Comparison of ENCODE assay signal across 22 cellular contexts in the genomic region with DNA sequence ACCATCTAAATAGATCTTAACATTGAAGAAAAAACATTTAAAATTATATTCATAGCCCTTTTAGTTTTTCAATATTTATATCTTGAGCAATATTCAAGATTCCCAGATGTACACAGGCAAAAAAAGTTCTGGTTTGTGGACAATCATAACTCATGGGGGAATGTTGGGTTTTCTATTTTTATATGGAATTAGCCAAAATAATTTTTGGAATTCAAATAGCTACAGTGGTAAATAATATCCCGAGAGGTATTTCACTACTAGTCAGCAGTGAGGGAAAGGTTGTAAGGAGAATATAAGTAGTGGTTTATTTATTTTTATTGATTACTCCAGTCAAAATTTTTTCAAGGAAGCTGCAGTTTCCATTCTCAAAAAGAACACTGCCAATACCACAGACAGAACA.
DNase-seq lines count a peak whose midpoint lies in the region; TF ChIP-seq lines count a peak whose summit lies in the region.
"Had no signal": no experiment of that assay in that cellular context is flagged by ENCODE, and none has a peak within 500 bp of the region (broad histone marks: within the 10 kb centered on the region; RNA-seq: fewer than 3 reads in every experiment).

No MANE protein-coding gene starts in this region.

- H3K27me3 Mint-ChIP-seq in activated T-helper 1 cell treated with anti-CD3 and anti-CD28 coated beads, Interleukin-12 subunit alpha, Interleukin-12 subunit beta, Interleukin-2, Interleukin-4 antibody, amounts not matched to agents 30 ng/mL and 10 ng/mL and 1 ng/mL, durations not matched to agents 14 hours and 24 hours and 36 hours (ENCODE audit: insufficient read depth): no peaks in the 10 kb centered on the region

- no peak overlapping the region for H3K23ac ChIP-seq in mesendoderm (ENCODE audit: low read length)

- H3K9me3 Mint-ChIP-seq in activated T-helper 1 cell treated with anti-CD3 and anti-CD28 coated beads, Interleukin-12 subunit alpha, Interleukin-12 subunit beta, Interleukin-2, Interleukin-4 antibody, amounts not matched to agents 30 ng/mL and 10 ng/mL and 1 ng/mL, durations not matched to agents 14 hours and 24 hours and 36 hours: no peaks in the 10 kb centered on the region
- H3K9me3 Mint-ChIP-seq: activated CD4-positive, alpha-beta T cell treated with anti-CD3 and anti-CD28 coated beads, Interleukin-2, amount 10 ng/mL, durations not matched to agents 24 days and 14 days; activated naive CD4-positive, alpha-beta T cell treated with anti-CD3 and anti-CD28 coated beads, Interleukin-2, amount 10 ng/mL, durations not matched to agents 7 days and 5 days; endodermal cell; stimulated activated effector memory CD8-positive, alpha-beta T cell treated with anti-CD3 and anti-CD28 coated beads, Interleukin-12 subunit alpha, Interleukin-12 subunit beta, amount 100 ng/mL, for 72 hours; T-cell had no signal

- no peak overlapping the region for H2BK15ac ChIP-seq in mesendoderm (replicated peaks; ENCODE audit: low read depth)

- H3K4me3 ChIP-seq in fibroblast of villous mesenchyme (ENCODE audit: low read depth, low read length): no peak overlapping the region
- H3K4me3 ChIP-seq in skin epidermis: no peak overlapping the region
- H3K4me3 ChIP-seq in mesendoderm (ENCODE audit: low read length): no peak overlapping the region
- H3K4me3 ChIP-seq in MG63: no peak overlapping the region
- H3K4me3 ChIP-seq: body of pancreas, heart right ventricle, right atrium auricular region, upper lobe of right lung had no signal

- no peak overlapping the region for H3K4ac ChIP-seq in mesendoderm (ENCODE audit: low read depth, low read length)

- no peaks in the 10 kb centered on the region for H3K79me1 ChIP-seq in mesendoderm (ENCODE audit: low read length)

- no peak for TF ChIP-seq CTCF in fibroblast of villous mesenchyme (IDR thresholded peaks at IDR 0.05; ENCODE audit: insufficient read depth, low read depth, low read length)

- H3K36me3 ChIP-seq in mesendoderm (ENCODE audit: control insufficient read depth, insufficient read depth, low read length) (no peaks in the 10 kb centered on the region), MG63 (no peaks in the 10 kb centered on the region)
- H3K36me3 ChIP-seq: heart right ventricle, right atrium auricular region, upper lobe of right lung had no signal

- DNase-seq in GM03348 (ENCODE audit: low spot score) (peak; percentile 10), fibroblast of villous mesenchyme (ENCODE audit: low read depth) (peak; percentile 38), mesendoderm (no peak), occipital lobe (lab: John Stamatoyannopoulos, UW) (no peak), MG63 (no peak), cerebellum (ENCODE audit: low spot score) (no peak)
- DNase-seq in activated T-helper 1 cell treated with anti-CD3 and anti-CD28 coated beads, Interleukin-12 subunit alpha, Interleukin-12 subunit beta, Interleukin-2, Interleukin-4 antibody, amounts not matched to agents 30 ng/mL and 10 ng/mL and 1 ng/mL, durations not matched to agents 14 hours and 24 hours and 36 hours (ENCODE audit: low spot score): no peak
- DNase-seq: activated naive CD4-positive, alpha-beta T cell treated with anti-CD3 and anti-CD28 coated beads, Interleukin-2, amount 10 ng/mL, durations not matched to agents 7 days and 5 days; body of pancreas; DMS79 treated with DMSO at 0.1 percent for 48 hours; heart right ventricle; immature natural killer cell; MV-4-11; NCI-H1694 treated with DMSO at 0.1 percent for 48 hours; Right ventricle myocardium superior; T-cell; upper lobe of right lung had no signal

- no peak overlapping the region for H3K18ac ChIP-seq in mesendoderm (ENCODE audit: low read length)

- no peak overlapping the region for H3K4me2 ChIP-seq in mesendoderm (ENCODE audit: low read length)

- H3K4me3 Mint-ChIP-seq in activated T-helper 1 cell treated with anti-CD3 and anti-CD28 coated beads, Interleukin-12 subunit alpha, Interleukin-12 subunit beta, Interleukin-2, Interleukin-4 antibody, amounts not matched to agents 30 ng/mL and 10 ng/mL and 1 ng/mL, durations not matched to agents 14 hours and 24 hours and 36 hours: no peak overlapping the region
- H3K4me3 Mint-ChIP-seq: activated naive CD4-positive, alpha-beta T cell treated with anti-CD3 and anti-CD28 coated beads, Interleukin-2, amount 10 ng/mL, durations not matched to agents 7 days and 5 days; endodermal cell; immature natural killer cell; stimulated activated effector memory CD8-positive, alpha-beta T cell treated with anti-CD3 and anti-CD28 coated beads, Interleukin-12 subunit alpha, Interleukin-12 subunit beta, amount 100 ng/mL, for 72 hours; T-cell had no signal

- peaks cover 4% of the 10 kb centered on the region; the same call in 1 of the 2 replicates for H3K9me3 ChIP-seq in MG63
- H3K9me3 ChIP-seq: body of pancreas, heart right ventricle, right atrium auricular region, upper lobe of right lung had no signal

- H3K9ac ChIP-seq in mesendoderm (ENCODE audit: low read length): no peak overlapping the region

- H3K27ac ChIP-seq in skin epidermis (peak overlapping the region in 17 of 21 experiments; percentile 4 to 79 (median 67)), mesendoderm (ENCODE audit: low read depth, low read length) (no peak overlapping the region)
- H3K27ac ChIP-seq: body of pancreas, upper lobe of right lung had no signal

- H3K36me3 Mint-ChIP-seq in activated T-helper 1 cell treated with anti-CD3 and anti-CD28 coated beads, Interleukin-12 subunit alpha, Interleukin-12 subunit beta, Interleukin-2, Interleukin-4 antibody, amounts not matched to agents 30 ng/mL and 10 ng/mL and 1 ng/mL, durations not matched to agents 14 hours and 24 hours and 36 hours (ENCODE audit: low read depth): no peaks in the 10 kb centered on the region
- H3K36me3 Mint-ChIP-seq: activated naive CD4-positive, alpha-beta T cell treated with anti-CD3 and anti-CD28 coated beads, Interleukin-2, amount 10 ng/mL, durations not matched to agents 7 days and 5 days; immature natural killer cell; stimulated activated effector memory CD8-positive, alpha-beta T cell treated with anti-CD3 and anti-CD28 coated beads, Interleukin-12 subunit alpha, Interleukin-12 subunit beta, amount 100 ng/mL, for 72 hours; T-cell had no signal

- no peak overlapping the region for H4K8ac ChIP-seq in mesendoderm (ENCODE audit: low read depth, low read length)

- H2BK5ac ChIP-seq in mesendoderm (ENCODE audit: low read length): no peak overlapping the region

- no peak overlapping the region for H2BK120ac ChIP-seq in mesendoderm (ENCODE audit: low read depth, low read length)

- no peak overlapping the region for H2AK5ac ChIP-seq in mesendoderm (ENCODE audit: low read length)

- H4K5ac ChIP-seq in mesendoderm (ENCODE audit: low read length): no peak overlapping the region

- H3K56ac ChIP-seq in mesendoderm (ENCODE audit: low read length): no peak overlapping the region

- H3K4me1 ChIP-seq in mesendoderm (ENCODE audit: control insufficient read depth, low read depth, low read length): no peaks in the 10 kb centered on the region
- H3K4me1 ChIP-seq: body of pancreas, right atrium auricular region, upper lobe of right lung had no signal

- H3K27me3 ChIP-seq in mesendoderm (ENCODE audit: insufficient read depth, low read length, poor library complexity) (no peaks in the 10 kb centered on the region), MG63 (no peaks in the 10 kb centered on the region)
- H3K27me3 ChIP-seq: body of pancreas, heart right ventricle, right atrium auricular region, upper lobe of right lung had no signal

- H3K4me1 Mint-ChIP-seq in activated T-helper 1 cell treated with anti-CD3 and anti-CD28 coated beads, Interleukin-12 subunit alpha, Interleukin-12 subunit beta, Interleukin-2, Interleukin-4 antibody, amounts not matched to agents 30 ng/mL and 10 ng/mL and 1 ng/mL, durations not matched to agents 14 hours and 24 hours and 36 hours (ENCODE audit: low read depth): peaks cover 31% of the 10 kb centered on the region
- H3K4me1 Mint-ChIP-seq: immature natural killer cell; stimulated activated effector memory CD8-positive, alpha-beta T cell treated with anti-CD3 and anti-CD28 coated beads, Interleukin-12 subunit alpha, Interleukin-12 subunit beta, amount 100 ng/mL, for 72 hours; T-cell had no signal

- H3K79me2 ChIP-seq in mesendoderm (ENCODE audit: control insufficient read depth, insufficient read depth, low read length): no peaks in the 10 kb centered on the region

- peak overlapping the region; percentile 76 for H3K27ac Mint-ChIP-seq in activated T-helper 1 cell treated with anti-CD3 and anti-CD28 coated beads, Interleukin-12 subunit alpha, Interleukin-12 subunit beta, Interleukin-2, Interleukin-4 antibody, amounts not matched to agents 30 ng/mL and 10 ng/mL and 1 ng/mL, durations not matched to agents 14 hours and 24 hours and 36 hours
- H3K27ac Mint-ChIP-seq: activated naive CD4-positive, alpha-beta T cell treated with anti-CD3 and anti-CD28 coated beads, Interleukin-2, amount 10 ng/mL, durations not matched to agents 7 days and 5 days; endodermal cell; immature natural killer cell; stimulated activated effector memory CD8-positive, alpha-beta T cell treated with anti-CD3 and anti-CD28 coated beads, Interleukin-12 subunit alpha, Interleukin-12 subunit beta, amount 100 ng/mL, for 72 hours; T-cell had no signal

- intact Hi-C loops in activated T-helper 1 cell treated with anti-CD3 and anti-CD28 coated beads, Interleukin-12 subunit alpha, Interleukin-12 subunit beta, Interleukin-2, Interleukin-4 antibody, amounts not matched to agents 30 ng/mL and 10 ng/mL and 1 ng/mL, durations not matched to agents 14 hours and 24 hours and 36 hours (cut with micrococcal nuclease): loop anchor here (5.0 kb wide), 3 partner anchors 916 to 1139 kb away; no protein-coding TSS in a partner anchor

- no CpG with 5 or more reads among the region's 1 CpG for WGBS in mesendoderm (ENCODE audit: extremely low coverage, insufficient coverage, low lambda C conversion rate)

Comparison
In these comparisons a context has a peak if more than half of its experiments do, and no peak if none do; other contexts are left out.
1. DNase-seq: peak in GM03348 (single experiment) and fibroblast of villous mesenchyme (single experiment); none in activated T-helper 1 cell treated with anti-CD3 and anti-CD28 coated beads, Interleukin-12 subunit alpha, Interleukin-12 subunit beta, Interleukin-2, Interleukin-4 antibody, amounts not matched to agents 30 ng/mL and 10 ng/mL and 1 ng/mL, durations not matched to agents 14 hours and 24 hours and 36 hours (single experiment), mesendoderm (single experiment), occipital lobe (single experiment), MG63 (single experiment) and cerebellum (single experiment).